Comparison of ENCODE assay signal across 34 cellular contexts in genomic region chr7:154579711-154580110, GRCh38.
"Had no signal": no experiment of that assay in that cellular context is flagged by ENCODE, and none has a peak within 500 bp of the region (broad histone marks: within the 10 kb centered on the region; RNA-seq: fewer than 3 reads in every experiment).

No MANE protein-coding gene starts in this region.

- DNase-seq: Karpas-422, Kasumi-1, MG63, MM.1S, MV-4-11, NCI-H1048, NCI-H1092, NCI-H1092 treated with DMSO at 0.1 percent for 48 hours, NCI-H1105, NCI-H1105 treated with DMSO at 0.1 percent for 48 hours, NCI-H1417, NCI-H1417 treated with DMSO at 0.1 percent for 48 hours, NCI-H1436, NCI-H1436 treated with DMSO at 0.1 percent for 48 hours, NCI-H146, NCI-H1694, NCI-H1694 treated with DMSO at 0.1 percent for 48 hours, NCI-H187, NCI-H187 treated with DMSO at 0.1 percent for 48 hours, NCI-H1930, NCI-H2029, NCI-H2029 treated with DMSO at 0.1 percent for 48 hours, NCI-H2081, NCI-H2081 treated with DMSO at 0.1 percent for 48 hours, NCI-H2107, NCI-H2171, NCI-H2171 treated with DMSO at 0.1 percent for 48 hours, NCI-H2227 treated with DMSO at 0.1 percent for 48 hours, NCI-H226, NCI-H345, NCI-H446, NCI-H446 treated with DMSO at 0.1 percent for 48 hours, NCI-H510A, NCI-H510A treated with DMSO at 0.1 percent for 48 hours had no signal

- H3K27me3 ChIP-seq: MG63 had no signal

- H3K9me3 ChIP-seq: MG63 had no signal

- H3K4me3 ChIP-seq: MG63 had no signal

- H3K36me3 ChIP-seq: MG63 had no signal
